Comparison of ENCODE assay signal across 11 cellular contexts in genomic region chr22:45083659-45084305, GRCh38.
DNase-seq lines count a peak whose midpoint lies in the region; ATAC-seq and TF ChIP-seq lines count a peak whose summit lies in the region.
"Had no signal": no experiment of that assay in that cellular context is flagged by ENCODE, and none has a peak within 500 bp of the region (broad histone marks: within the 10 kb centered on the region; RNA-seq: fewer than 3 reads in every experiment).

No MANE protein-coding gene starts in this region.

- peak overlapping the region; percentile 35 for H3K27ac Mint-ChIP-seq in activated CD4-positive, alpha-beta memory T cell treated with anti-CD3 and anti-CD28 coated beads for 36 hours
- H3K27ac Mint-ChIP-seq in activated CD4-positive, alpha-beta memory T cell treated with anti-CD3 and anti-CD28 coated beads, Interleukin-2, amount 10 ng/mL, durations not matched to agents 7 days and 5 days, result no peak overlapping the region

- intact Hi-C loops in activated CD4-positive, alpha-beta memory T cell treated with anti-CD3 and anti-CD28 coated beads for 36 hours (cut with micrococcal nuclease), result loop anchor here (1.0 to 5.0 kb wide), 2 partner anchors 19 to 106 kb away; no protein-coding TSS in a partner anchor

- DNase-seq in activated CD4-positive, alpha-beta memory T cell treated with anti-CD3 and anti-CD28 coated beads for 36 hours, result peak; percentile 69
- no peak for DNase-seq in activated CD4-positive, alpha-beta memory T cell treated with anti-CD3 and anti-CD28 coated beads, Interleukin-2, amount 10 ng/mL, durations not matched to agents 7 days and 5 days
- DNase-seq in NCI-H446 treated with DMSO at 0.1 percent for 48 hours (lab: John Stamatoyannopoulos, UW) (peak; percentile 2), epithelial cell of prostate (ENCODE audit: low read depth, low spot score) (peak; percentile 55), omental fat pad (ENCODE audit: low spot score) (no peak), NCI-H1105 treated with DMSO at 0.1 percent for 48 hours (lab: John Stamatoyannopoulos, UW) (no peak), hippocampal formation (lab: John Stamatoyannopoulos, UW) (no peak)
- peak; percentile 15 for DNase-seq in stimulated activated CD4-positive, alpha-beta T cell treated with anti-CD3 and anti-CD28 coated beads, Interleukin-4, amount 100 ng/mL, for 1 hour
- DNase-seq: right lobe of liver had no signal

- H3K27me3 Mint-ChIP-seq in activated CD4-positive, alpha-beta memory T cell treated with anti-CD3 and anti-CD28 coated beads for 36 hours, result peaks cover 34% of the 10 kb centered on the region
- peaks cover 9% of the 10 kb centered on the region for H3K27me3 Mint-ChIP-seq in activated CD4-positive, alpha-beta memory T cell treated with anti-CD3 and anti-CD28 coated beads, Interleukin-2, amount 10 ng/mL, durations not matched to agents 7 days and 5 days

- H3K36me3 Mint-ChIP-seq in activated CD4-positive, alpha-beta memory T cell treated with anti-CD3 and anti-CD28 coated beads for 36 hours, result no peaks in the 10 kb centered on the region
- peaks cover 3% of the 10 kb centered on the region for H3K36me3 Mint-ChIP-seq in activated CD4-positive, alpha-beta memory T cell treated with anti-CD3 and anti-CD28 coated beads, Interleukin-2, amount 10 ng/mL, durations not matched to agents 7 days and 5 days (ENCODE audit: low read depth)

- no peak for TF ChIP-seq CTCF in omental fat pad (IDR thresholded peaks at IDR 0.05)

- H3K9me3 Mint-ChIP-seq in activated CD4-positive, alpha-beta memory T cell treated with anti-CD3 and anti-CD28 coated beads for 36 hours, result peaks cover 3% of the 10 kb centered on the region
- H3K9me3 Mint-ChIP-seq in activated CD4-positive, alpha-beta memory T cell treated with anti-CD3 and anti-CD28 coated beads, Interleukin-2, amount 10 ng/mL, durations not matched to agents 7 days and 5 days, result peaks cover 4% of the 10 kb centered on the region

- peaks cover 14% of the 10 kb centered on the region for H3K4me1 Mint-ChIP-seq in activated CD4-positive, alpha-beta memory T cell treated with anti-CD3 and anti-CD28 coated beads for 36 hours (ENCODE audit: low read depth)
- H3K4me1 Mint-ChIP-seq in activated CD4-positive, alpha-beta memory T cell treated with anti-CD3 and anti-CD28 coated beads, Interleukin-2, amount 10 ng/mL, durations not matched to agents 7 days and 5 days, result peaks cover 5% of the 10 kb centered on the region

- CTCF ChIA-PET in activated CD4-positive, alpha-beta memory T cell treated with anti-CD3 and anti-CD28 coated beads for 36 hours (lab: Charles Lee), result interaction anchor here (1.0 to 2.7 kb wide), 4 partner anchors 12 to 107 kb away, joined by 3 to 13 read pairs (median 4); no protein-coding TSS in a partner anchor
- CTCF ChIA-PET in activated CD4-positive, alpha-beta memory T cell treated with anti-CD3 and anti-CD28 coated beads, Interleukin-2, amount 10 ng/mL, durations not matched to agents 7 days and 5 days (lab: Charles Lee), result no interaction called here

- POLR2A ChIA-PET in activated CD4-positive, alpha-beta memory T cell treated with anti-CD3 and anti-CD28 coated beads for 36 hours (lab: Charles Lee), result interaction anchor here (1.1 kb wide), 1 partner anchor 19 kb away, joined by 3 read pairs; no protein-coding TSS in a partner anchor
- POLR2A ChIA-PET in activated CD4-positive, alpha-beta memory T cell treated with anti-CD3 and anti-CD28 coated beads, Interleukin-2, amount 10 ng/mL, durations not matched to agents 7 days and 5 days (lab: Charles Lee), result no interaction called here

- no peak for ATAC-seq in omental fat pad (ENCODE audit: low FRiP score)

- no peak overlapping the region for H3K4me3 Mint-ChIP-seq in activated CD4-positive, alpha-beta memory T cell treated with anti-CD3 and anti-CD28 coated beads for 36 hours
- H3K4me3 Mint-ChIP-seq in activated CD4-positive, alpha-beta memory T cell treated with anti-CD3 and anti-CD28 coated beads, Interleukin-2, amount 10 ng/mL, durations not matched to agents 7 days and 5 days, result no peak overlapping the region

- no peak overlapping the region for H3K27ac ChIP-seq in epithelial cell of prostate
- H3K27ac ChIP-seq: hepatocyte, right lobe of liver, SK-N-MC had no signal

Comparison
In these comparisons a context has a peak if more than half of its experiments do, and no peak if none do; other contexts are left out.
1. DNase-seq: peak in activated CD4-positive, alpha-beta memory T cell treated with anti-CD3 and anti-CD28 coated beads for 36 hours (single experiment), NCI-H446 treated with DMSO at 0.1 percent for 48 hours (single experiment), epithelial cell of prostate (single experiment) and stimulated activated CD4-positive, alpha-beta T cell treated with anti-CD3 and anti-CD28 coated beads, Interleukin-4, amount 100 ng/mL, for 1 hour (single experiment); none in activated CD4-positive, alpha-beta memory T cell treated with anti-CD3 and anti-CD28 coated beads, Interleukin-2, amount 10 ng/mL, durations not matched to agents 7 days and 5 days (single experiment), omental fat pad (single experiment), NCI-H1105 treated with DMSO at 0.1 percent for 48 hours (single experiment) and hippocampal formation (0 of 2).